1 cellular context compared by ENCODE assay signal in the genomic region with DNA sequence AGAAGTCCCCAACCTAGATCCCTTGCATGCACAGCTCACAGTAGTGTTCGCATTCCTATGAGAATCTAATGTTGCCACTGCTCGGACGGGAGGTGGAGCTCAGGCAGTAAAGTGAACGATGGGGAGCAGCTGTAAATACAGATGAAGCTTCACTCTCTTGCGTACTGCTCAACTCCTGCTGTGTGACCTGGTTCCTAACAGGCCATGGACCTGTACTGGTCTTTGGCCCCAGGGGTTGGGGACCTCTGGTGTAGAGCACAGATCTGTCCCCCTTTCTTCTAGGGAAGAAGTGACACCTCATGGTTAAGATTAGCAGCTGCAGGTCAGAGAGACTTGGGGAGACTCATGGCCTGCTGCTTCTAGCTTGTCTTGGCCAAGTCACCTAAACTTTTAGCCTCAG.
TF ChIP-seq lines count a peak whose summit lies in the region.

No MANE protein-coding gene starts in this region.

TF ChIP-seq in HCT116, 20 proteins besides CTCF, POLR2A, EP300 and RAD21:
- TF ChIP-seq YY1 (IDR thresholded peaks at IDR 0.05; ENCODE audit: extremely low read depth, insufficient replicate concordance, low read depth, low read length), result no peak
- TF ChIP-seq, protein P1, sequence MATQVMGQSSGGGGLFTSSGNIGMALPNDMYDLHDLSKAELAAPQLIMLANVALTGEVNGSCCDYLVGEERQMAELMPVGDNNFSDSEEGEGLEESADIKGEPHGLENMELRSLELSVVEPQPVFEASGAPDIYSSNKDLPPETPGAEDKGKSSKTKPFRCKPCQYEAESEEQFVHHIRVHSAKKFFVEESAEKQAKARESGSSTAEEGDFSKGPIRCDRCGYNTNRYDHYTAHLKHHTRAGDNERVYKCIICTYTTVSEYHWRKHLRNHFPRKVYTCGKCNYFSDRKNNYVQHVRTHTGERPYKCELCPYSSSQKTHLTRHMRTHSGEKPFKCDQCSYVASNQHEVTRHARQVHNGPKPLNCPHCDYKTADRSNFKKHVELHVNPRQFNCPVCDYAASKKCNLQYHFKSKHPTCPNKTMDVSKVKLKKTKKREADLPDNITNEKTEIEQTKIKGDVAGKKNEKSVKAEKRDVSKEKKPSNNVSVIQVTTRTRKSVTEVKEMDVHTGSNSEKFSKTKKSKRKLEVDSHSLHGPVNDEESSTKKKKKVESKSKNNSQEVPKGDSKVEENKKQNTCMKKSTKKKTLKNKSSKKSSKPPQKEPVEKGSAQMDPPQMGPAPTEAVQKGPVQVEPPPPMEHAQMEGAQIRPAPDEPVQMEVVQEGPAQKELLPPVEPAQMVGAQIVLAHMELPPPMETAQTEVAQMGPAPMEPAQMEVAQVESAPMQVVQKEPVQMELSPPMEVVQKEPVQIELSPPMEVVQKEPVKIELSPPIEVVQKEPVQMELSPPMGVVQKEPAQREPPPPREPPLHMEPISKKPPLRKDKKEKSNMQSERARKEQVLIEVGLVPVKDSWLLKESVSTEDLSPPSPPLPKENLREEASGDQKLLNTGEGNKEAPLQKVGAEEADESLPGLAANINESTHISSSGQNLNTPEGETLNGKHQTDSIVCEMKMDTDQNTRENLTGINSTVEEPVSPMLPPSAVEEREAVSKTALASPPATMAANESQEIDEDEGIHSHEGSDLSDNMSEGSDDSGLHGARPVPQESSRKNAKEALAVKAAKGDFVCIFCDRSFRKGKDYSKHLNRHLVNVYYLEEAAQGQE (IDR thresholded peaks at IDR 0.05; ENCODE audit: low read depth), result no peak
- no peak for TF ChIP-seq SIN3A (IDR thresholded peaks at IDR 0.05; ENCODE audit: low read depth)
- TF ChIP-seq JUND (IDR thresholded peaks at IDR 0.05), result no peak
- no peak for TF ChIP-seq CEBPB (IDR thresholded peaks at IDR 0.05; ENCODE audit: low read depth)
- TF ChIP-seq EZH2phosphoT487 (IDR thresholded peaks at IDR 0.05; ENCODE audit: borderline replicate concordance), result no peak
- TF ChIP-seq ELF1 (IDR thresholded peaks at IDR 0.05; ENCODE audit: borderline replicate concordance, low read depth), result no peak
- TF ChIP-seq EZH2 (IDR thresholded peaks at IDR 0.05), result no peak
- TF ChIP-seq SP1 (IDR thresholded peaks at IDR 0.05; ENCODE audit: low read depth), result no peak
- TF ChIP-seq, protein P2, sequence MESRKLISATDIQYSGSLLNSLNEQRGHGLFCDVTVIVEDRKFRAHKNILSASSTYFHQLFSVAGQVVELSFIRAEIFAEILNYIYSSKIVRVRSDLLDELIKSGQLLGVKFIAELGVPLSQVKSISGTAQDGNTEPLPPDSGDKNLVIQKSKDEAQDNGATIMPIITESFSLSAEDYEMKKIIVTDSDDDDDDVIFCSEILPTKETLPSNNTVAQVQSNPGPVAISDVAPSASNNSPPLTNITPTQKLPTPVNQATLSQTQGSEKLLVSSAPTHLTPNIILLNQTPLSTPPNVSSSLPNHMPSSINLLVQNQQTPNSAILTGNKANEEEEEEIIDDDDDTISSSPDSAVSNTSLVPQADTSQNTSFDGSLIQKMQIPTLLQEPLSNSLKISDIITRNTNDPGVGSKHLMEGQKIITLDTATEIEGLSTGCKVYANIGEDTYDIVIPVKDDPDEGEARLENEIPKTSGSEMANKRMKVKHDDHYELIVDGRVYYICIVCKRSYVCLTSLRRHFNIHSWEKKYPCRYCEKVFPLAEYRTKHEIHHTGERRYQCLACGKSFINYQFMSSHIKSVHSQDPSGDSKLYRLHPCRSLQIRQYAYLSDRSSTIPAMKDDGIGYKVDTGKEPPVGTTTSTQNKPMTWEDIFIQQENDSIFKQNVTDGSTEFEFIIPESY (IDR thresholded peaks at IDR 0.05; ENCODE audit: extremely low read depth, insufficient replicate concordance, low read length), result no peak
- no peak for TF ChIP-seq SRF (IDR thresholded peaks at IDR 0.05; ENCODE audit: low read depth)
- TF ChIP-seq POLR2AphosphoS5 (IDR thresholded peaks at IDR 0.05; ENCODE audit: low read depth, low read length), result no peak
- TF ChIP-seq, protein P3, sequence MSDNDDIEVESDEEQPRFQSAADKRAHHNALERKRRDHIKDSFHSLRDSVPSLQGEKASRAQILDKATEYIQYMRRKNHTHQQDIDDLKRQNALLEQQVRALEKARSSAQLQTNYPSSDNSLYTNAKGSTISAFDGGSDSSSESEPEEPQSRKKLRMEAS (IDR thresholded peaks at IDR 0.05), result no peak
- no peak for TF ChIP-seq TCF7L2 (IDR thresholded peaks at IDR 0.05; ENCODE audit: borderline replicate concordance, extremely low read depth, insufficient read depth, insufficient read length)
- no peak for TF ChIP-seq CBX3 (IDR thresholded peaks at IDR 0.05; ENCODE audit: low read depth)
